ENCODE assay signal across 9 cellular contexts in the genomic region with DNA sequence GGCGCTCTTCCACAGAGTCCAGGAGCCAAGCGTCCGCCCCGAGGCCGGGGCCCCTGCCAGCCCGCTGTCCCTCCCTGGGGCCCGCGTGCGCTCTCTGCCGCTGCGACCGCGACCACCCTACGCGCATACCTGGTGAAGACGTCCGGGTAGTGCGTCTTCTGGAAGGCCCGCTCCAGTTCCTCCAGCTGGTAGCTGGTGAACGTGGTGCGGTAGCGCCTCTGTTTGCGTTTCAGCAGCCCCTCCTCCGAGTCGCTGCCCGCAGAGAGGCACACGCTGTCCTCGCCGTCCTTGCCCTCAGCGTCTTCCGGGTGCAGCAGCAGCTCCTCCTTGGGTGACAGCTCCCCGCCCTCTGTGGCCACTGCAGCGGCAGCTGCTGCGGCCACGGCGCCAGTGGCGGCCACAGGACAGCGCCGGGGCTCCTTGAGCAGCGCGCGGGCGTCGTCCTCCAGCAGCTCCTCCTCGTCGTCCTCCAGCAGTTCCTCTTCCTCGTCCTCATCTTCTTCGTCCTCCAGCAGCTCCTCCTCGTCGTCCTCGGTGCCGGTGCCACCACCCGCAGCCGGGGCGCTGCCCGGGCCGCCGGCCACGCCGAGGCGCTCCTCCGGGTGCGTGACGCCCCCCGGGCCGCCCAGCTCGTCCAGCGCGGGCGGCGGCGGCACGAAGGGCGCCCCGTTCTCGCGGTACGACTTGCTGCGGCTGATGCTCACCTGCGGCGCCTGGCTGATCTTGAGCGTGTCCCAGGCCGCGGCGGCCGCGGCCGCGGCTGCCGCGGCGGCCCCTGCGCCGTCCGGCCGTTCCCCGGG. TPM values are rescaled to one million over a fixed set of nuclear protein-coding genes. Genes with fewer than 3 reads are reported as not detected.
DNase-seq lines count a peak whose midpoint lies in the region; ATAC-seq and TF ChIP-seq lines count a peak whose summit lies in the region.
"Had no signal": no experiment of that assay in that cellular context is flagged by ENCODE, and none has a peak within 500 bp of the region (broad histone marks: within the 10 kb centered on the region; RNA-seq: fewer than 3 reads in every experiment).

No MANE protein-coding gene starts in this region.

- no peak for ATAC-seq in IMR-90 (ENCODE audit: low read depth)
- ATAC-seq in HG03378 (IDR thresholded peaks at IDR 0.05; ENCODE audit: unreplicated experiment): no peak
- no peak for ATAC-seq in GM18517 (IDR thresholded peaks at IDR 0.05; ENCODE audit: unreplicated experiment)

- no peak overlapping the region for H3K4ac ChIP-seq in IMR-90 (ENCODE audit: low read depth, low read length)
- no peak overlapping the region for H3K4ac ChIP-seq in trophoblast cell (ENCODE audit: low read depth, low read length)

- CTCF ChIA-PET in IMR-90 (lab: Yijun Ruan, JAX): no interaction called here

- TF ChIP-seq RAD21 in IMR-90 (IDR thresholded peaks at IDR 0.05; ENCODE audit: low read length): no peak

- no peak overlapping the region for H2BK120ac ChIP-seq in IMR-90 (ENCODE audit: low read depth, low read length)
- no peak overlapping the region for H2BK120ac ChIP-seq in trophoblast cell (ENCODE audit: insufficient read depth, low read length, poor library complexity)

- H3K27me3 ChIP-seq in IMR-90 (ENCODE audit: control insufficient read depth, insufficient read depth, low read length) (peaks cover 85% of the 10 kb centered on the region), trophoblast cell (ENCODE audit: insufficient read depth, low read length) (peaks cover 84% of the 10 kb centered on the region)

- H3K23ac ChIP-seq in IMR-90 (ENCODE audit: low read depth, low read length) (no peak overlapping the region), trophoblast cell (ENCODE audit: low read length) (no peak overlapping the region)

- TF ChIP-seq CTCF in GM12864 (IDR thresholded peaks at IDR 0.05; ENCODE audit: low read depth, low read length, missing control alignments) (no peak), IMR-90 (conservative IDR thresholded peaks at IDR 0.05; ENCODE audit: low read depth, low read length) (no peak)

- H3K56ac ChIP-seq in IMR-90 (ENCODE audit: extremely low read depth, insufficient read depth, low read length): no peak overlapping the region

- H3K9me3 ChIP-seq in IMR-90 (ENCODE audit: control insufficient read depth, insufficient read depth, low read length) (peaks cover 18% of the 10 kb centered on the region; the same call in 1 of the 2 replicates), trophoblast cell (ENCODE audit: insufficient read depth, low read depth, low read length) (peaks cover 6% of the 10 kb centered on the region)

- H2AK5ac ChIP-seq in IMR-90 (ENCODE audit: low read depth, low read length): no peak overlapping the region
- no peak overlapping the region for H2AK5ac ChIP-seq in trophoblast cell (ENCODE audit: low read length)

- no TSS peak for BruUV-seq in IMR-90 (replicated peaks; lab: Mats Ljungman, UMichigan)

- no peak overlapping the region for H4K5ac ChIP-seq in IMR-90 (ENCODE audit: low read depth, low read length)

- H2BK12ac ChIP-seq in trophoblast cell (ENCODE audit: low read length): no peak overlapping the region

- H2BK5ac ChIP-seq in IMR-90 (ENCODE audit: low read depth, low read length, poor library complexity, severe bottlenecking) (no peak overlapping the region), trophoblast cell (ENCODE audit: low read depth, low read length, poor library complexity) (no peak overlapping the region)

- POLR2A ChIA-PET in IMR-90 (lab: Charles Lee; ENCODE audit: unreplicated experiment): no interaction called here

- H3K9me1 ChIP-seq in IMR-90 (ENCODE audit: insufficient read depth, low read length): no peaks in the 10 kb centered on the region

- no peaks in the 10 kb centered on the region for H3K79me2 ChIP-seq in trophoblast cell (ENCODE audit: control insufficient read depth, insufficient read depth, low read length, poor library complexity)

- no peak overlapping the region for H4K91ac ChIP-seq in IMR-90 (ENCODE audit: insufficient read depth, low read depth, low read length)
- no peak overlapping the region for H4K91ac ChIP-seq in trophoblast cell (ENCODE audit: low read depth, low read length)

- H3K36me3 ChIP-seq in IMR-90 (ENCODE audit: control insufficient read depth, insufficient read depth, low read length): no peaks in the 10 kb centered on the region
- H3K36me3 ChIP-seq in trophoblast cell (ENCODE audit: control insufficient read depth in 1 of 2, insufficient read depth in 2 of 2, low read length in 2 of 2): no peaks in the 10 kb centered on the region

- H3K4me2 ChIP-seq in IMR-90 (ENCODE audit: low read depth, low read length) (no peak overlapping the region; the same call in 1 of the 2 replicates), trophoblast cell (ENCODE audit: low read length) (peak overlapping the region; percentile 61)

- H3K4me3 ChIP-seq in GM12864 (ENCODE audit: low read depth, low read length) (peak overlapping the region; percentile 36), IMR-90 (ENCODE audit: insufficient read depth, low read depth, low read length) (no peak overlapping the region), trophoblast cell (ENCODE audit: low read depth, low read length) (no peak overlapping the region)

- H3K18ac ChIP-seq in IMR-90 (ENCODE audit: low read depth, low read length): no peak overlapping the region
- no peak overlapping the region for H3K18ac ChIP-seq in trophoblast cell (ENCODE audit: low read length)

- H3K27ac ChIP-seq in IMR-90 (ENCODE audit: insufficient read depth, low read length) (no peak overlapping the region), trophoblast cell (ENCODE audit: low read depth, low read length) (no peak overlapping the region)

- peak overlapping the region; percentile 59 for H2AFZ ChIP-seq in IMR-90 (replicated peaks; ENCODE audit: low read length, poor library complexity)
- H2AFZ ChIP-seq in trophoblast cell (ENCODE audit: insufficient read depth, low read length, poor library complexity): no peak overlapping the region

- H2BK15ac ChIP-seq in IMR-90 (ENCODE audit: low read depth, low read length): no peak overlapping the region

- intact Hi-C loops in IMR-90 (cut with micrococcal nuclease): no loop called here

- H3K9ac ChIP-seq in IMR-90 (ENCODE audit: low read depth, low read length) (no peak overlapping the region), trophoblast cell (ENCODE audit: low read length) (no peak overlapping the region)

- no peaks in the 10 kb centered on the region; the same call in 1 of the 2 replicates for H3K4me1 ChIP-seq in IMR-90 (ENCODE audit: control insufficient read depth, insufficient read depth, low read length)
- H3K4me1 ChIP-seq in trophoblast cell (ENCODE audit: control insufficient read depth in 1 of 2, insufficient read depth in 2 of 2, low read length in 2 of 2): peaks cover 0 to 6% of the 10 kb centered on the region in 2 experiments

- H4K12ac ChIP-seq in trophoblast cell (ENCODE audit: low read depth, low read length): no peak overlapping the region

- no peak overlapping the region for H2AK9ac ChIP-seq in IMR-90 (replicated peaks; ENCODE audit: low read depth, low read length, poor library complexity)

- H3K79me1 ChIP-seq in IMR-90 (ENCODE audit: low read depth in 1 of 2, low read length in 2 of 2): no peaks in the 10 kb centered on the region
- H3K79me1 ChIP-seq in trophoblast cell (ENCODE audit: low read length): no peaks in the 10 kb centered on the region

- H4K8ac ChIP-seq in IMR-90 (ENCODE audit: low read depth in 2 of 2, low read length in 2 of 2) (no peak overlapping the region), trophoblast cell (ENCODE audit: low read depth, low read length) (no peak overlapping the region)

- DNase-seq in GM12864 (ENCODE audit: low read depth): no peak
- DNase-seq in IMR-90: no peak
- DNase-seq in T47D (ENCODE audit: low read depth in 1 of 2, low spot score in 1 of 2): peak; percentile 62 to 82
- DNase-seq in trophoblast cell: peak in 1 of 2 donors; percentile 43
- no peak for DNase-seq in stimulated activated CD4-positive, alpha-beta T cell treated with anti-CD3 and anti-CD28 coated beads, Interleukin-2, amount 100 ng/mL, for 48 hours
- DNase-seq in NCI-H446 (lab: John Stamatoyannopoulos, UW): no peak
- DNase-seq: activated CD4-positive, alpha-beta T cell treated with anti-CD3 and anti-CD28 coated beads for 48 hours had no signal

- dilution Hi-C loops in IMR-90 (cut with HindIII; ENCODE audit: low sequenced_read_pairs, unreplicated experiment): no loop called here

- TF ChIP-seq POLR2A in IMR-90 (IDR thresholded peaks at IDR 0.05; ENCODE audit: low read depth, low read length): no peak

- H2BK20ac ChIP-seq in IMR-90 (ENCODE audit: low read depth, low read length): no peak overlapping the region

- WGBS in IMR-90 (ENCODE audit: extremely low coverage in 2 of 2, insufficient read length in 1 of 2), 2 experiments: 29% methylated on average over 70 of the region's 97 CpGs; no CpG with 5 or more reads in 1 of the 2 experiments
- WGBS in trophoblast cell (ENCODE audit: extremely low coverage, insufficient coverage, insufficient read length): no CpG with 5 or more reads among the region's 97 CpGs

- H4K20me1 ChIP-seq in IMR-90 (ENCODE audit: insufficient read depth, low read length): no peaks in the 10 kb centered on the region; the same call in 1 of the 2 replicates

- H3K14ac ChIP-seq in IMR-90 (replicated peaks; ENCODE audit: low read depth, low read length): no peak overlapping the region
- no peak overlapping the region for H3K14ac ChIP-seq in trophoblast cell (ENCODE audit: low read length)

- in situ Hi-C loops in IMR-90 (cut with MboI; ENCODE audit: low sequenced_read_pairs): no loop called here
- in situ Hi-C loops in T47D (cut with HindIII; ENCODE audit: low pct_unique_long_range_greater_than_20kb, low sequenced_read_pairs): no loop called here

TF ChIP-seq in IMR-90, 13 proteins besides CTCF, POLR2A, EP300 and RAD21 (continues in another document):
- TF ChIP-seq CEBPB (IDR thresholded peaks at IDR 0.05; ENCODE audit: low read depth, low read length) (no peak), BHLHE40 (IDR thresholded peaks at IDR 0.05; ENCODE audit: low read depth, low read length) (no peak), MXI1 (IDR thresholded peaks at IDR 0.05; ENCODE audit: borderline replicate concordance, low read depth, low read length) (no peak), SMC3 (IDR thresholded peaks at IDR 0.05; ENCODE audit: low read depth, low read length) (no peak)

RNA-seq across cellular contexts. Expression of gene ARX, which starts 2.8 kb away (rescaled TPM):
- not detected in 2 replicates for total RNA-seq in IMR-90 (2012; rRNA removed)
- polyA plus RNA-seq in IMR-90 (2012; rRNA removed): not detected in 2 replicates
- not detected in 2 replicates for polyA plus RNA-seq in IMR-90 (2012; cell fraction: cytosol; rRNA removed)
- polyA plus RNA-seq in IMR-90 (2012; cell fraction: nucleus; rRNA removed; ENCODE audit: low replicate concordance): not detected in 2 replicates
- 0.03 TPM in 1 of 2 replicates, not detected in the other for polyA plus RNA-seq in trophoblast cell (2013)

Comparison
In these comparisons a context has a peak if more than half of its experiments do, and no peak if none do; other contexts are left out.
1. DNase-seq: peak in T47D (2 of 2); none in GM12864 (single experiment), IMR-90 (single experiment), stimulated activated CD4-positive, alpha-beta T cell treated with anti-CD3 and anti-CD28 coated beads, Interleukin-2, amount 100 ng/mL, for 48 hours (0 of 2) and NCI-H446 (0 of 2).